Comparison of ENCODE assay signal across 37 cellular contexts in the genomic region with DNA sequence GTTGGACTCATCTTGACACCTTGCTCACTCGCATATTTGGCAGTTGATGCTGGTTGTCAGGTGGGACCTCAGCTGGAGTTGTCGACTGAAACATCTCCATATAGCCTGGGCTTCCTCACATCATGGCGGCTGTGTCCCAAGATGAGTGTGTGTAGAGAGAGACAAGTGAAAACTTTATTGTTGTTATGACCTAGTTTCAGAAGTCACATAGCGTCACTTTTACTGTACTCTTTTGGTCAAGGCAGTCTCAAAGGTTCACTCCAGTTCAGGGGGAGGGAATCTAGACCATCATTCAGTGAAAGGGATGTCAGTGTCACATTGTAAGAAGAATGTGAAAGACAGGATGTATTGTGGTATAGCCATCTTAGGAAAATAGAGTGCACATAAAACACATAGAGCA.
"Had no signal": no experiment of that assay in that cellular context is flagged by ENCODE, and none has a peak within 500 bp of the region (broad histone marks: within the 10 kb centered on the region; RNA-seq: fewer than 3 reads in every experiment).

No MANE protein-coding gene starts in this region.

- H3K4me1 ChIP-seq: ascending aorta had no signal

- H3K27ac ChIP-seq: ascending aorta, cardiac muscle cell, PC-9, RWPE1, WERI-Rb-1 had no signal

- H3K4me3 ChIP-seq: ascending aorta, cardiac muscle cell, MG63, PC-9 had no signal

- FAIRE-seq: RCC 7860 had no signal

- DNase-seq: activated CD4-positive, alpha-beta T cell treated with anti-CD3 and anti-CD28 coated beads, Interleukin-2, amount 10 ng/mL, durations not matched to agents 7 days and 5 days; activated CD4-positive, alpha-beta T cell treated with anti-CD3 and anti-CD28 coated beads, Interleukin-2, amount 50 U/mL, for 48 hours; activated CD4-positive, CD25-positive, alpha-beta regulatory T cell; activated CD8-positive, alpha-beta memory T cell treated with anti-CD3 and anti-CD28 coated beads for 24 hours; activated CD8-positive, alpha-beta memory T cell treated with anti-CD3 and anti-CD28 coated beads, Interleukin-2, amount 10 ng/mL, durations not matched to agents 7 days and 5 days; activated effector memory CD4-positive, alpha-beta T cell treated with Interleukin-2 at 50 U/mL for 16 hours; activated naive CD4-positive, alpha-beta T cell treated with anti-CD3 and anti-CD28 coated beads, Interleukin-2, amount 10 ng/mL, durations not matched to agents 7 days and 5 days; activated naive CD8-positive, alpha-beta T cell treated with anti-CD3 and anti-CD28 coated beads for 36 hours; activated T-cell treated with anti-CD3 and anti-CD28 coated beads, Interleukin-2, amount 50 U/mL, for 1 hour; amygdala; Kasumi-1; KG1; MG63; NCI-H1048; NCI-H1105 treated with DMSO at 0.1 percent for 48 hours; NCI-H1436; NCI-H1694; NCI-H1930; NCI-H2081 treated with DMSO at 0.1 percent for 48 hours; NCI-H226; NCI-H446 treated with DMSO at 0.1 percent for 48 hours; NCI-H524; NK-92 treated with Interleukin-12 subunit alpha and Interleukin-12 subunit beta, amount 100 ng/mL, for 24 hours; PC-9; SIG-M5; T-helper 1 cell; T-helper 2 cell; T1000; WERI-Rb-1 had no signal

- H3K36me3 ChIP-seq: MG63, WERI-Rb-1 had no signal

- H3K27me3 Mint-ChIP-seq: activated CD4-positive, alpha-beta T cell treated with anti-CD3 and anti-CD28 coated beads, Interleukin-2, amount 10 ng/mL, durations not matched to agents 7 days and 5 days; activated CD8-positive, alpha-beta memory T cell treated with anti-CD3 and anti-CD28 coated beads, Interleukin-2, amount 10 ng/mL, durations not matched to agents 7 days and 5 days; activated naive CD4-positive, alpha-beta T cell treated with anti-CD3 and anti-CD28 coated beads, Interleukin-2, amount 10 ng/mL, durations not matched to agents 7 days and 5 days; activated naive CD8-positive, alpha-beta T cell treated with anti-CD3 and anti-CD28 coated beads for 36 hours; central memory CD8-positive, alpha-beta T cell had no signal

- ATAC-seq: activated CD8-positive, alpha-beta memory T cell treated with anti-CD3 and anti-CD28 coated beads, Interleukin-2, amount 10 ng/mL, durations not matched to agents 7 days and 5 days; Right ventricle myocardium inferior; SK-N-SH treated with all-trans-retinoic acid at 6 μM for 48 hours had no signal

- H2AFZ ChIP-seq: PC-9 had no signal

- H3K9me3 Mint-ChIP-seq: activated naive CD8-positive, alpha-beta T cell treated with anti-CD3 and anti-CD28 coated beads for 36 hours; central memory CD8-positive, alpha-beta T cell had no signal

- H3K9me3 ChIP-seq: ascending aorta, MG63 had no signal

- H3K27me3 ChIP-seq: ascending aorta, cardiac muscle cell, MG63 had no signal

- H3K4me3 Mint-ChIP-seq: activated CD4-positive, alpha-beta T cell treated with anti-CD3 and anti-CD28 coated beads, Interleukin-2, amount 10 ng/mL, durations not matched to agents 7 days and 5 days; activated CD8-positive, alpha-beta memory T cell treated with anti-CD3 and anti-CD28 coated beads, Interleukin-2, amount 10 ng/mL, durations not matched to agents 7 days and 5 days; activated naive CD4-positive, alpha-beta T cell treated with anti-CD3 and anti-CD28 coated beads, Interleukin-2, amount 10 ng/mL, durations not matched to agents 7 days and 5 days; activated naive CD8-positive, alpha-beta T cell treated with anti-CD3 and anti-CD28 coated beads for 36 hours; activated T-helper 1 cell treated with anti-CD3 and anti-CD28 coated beads, Interleukin-12 subunit alpha, Interleukin-12 subunit beta, Interleukin-2, Interleukin-4 antibody, amounts not matched to agents 30 ng/mL and 10 ng/mL and 1 ng/mL, durations not matched to agents 14 hours and 24 hours and 36 hours; central memory CD8-positive, alpha-beta T cell had no signal

- H3K4me2 ChIP-seq: PC-9 had no signal

- H3K27ac Mint-ChIP-seq: activated CD4-positive, alpha-beta T cell treated with anti-CD3 and anti-CD28 coated beads, Interleukin-2, amount 10 ng/mL, durations not matched to agents 7 days and 5 days; activated CD8-positive, alpha-beta memory T cell treated with anti-CD3 and anti-CD28 coated beads, Interleukin-2, amount 10 ng/mL, durations not matched to agents 7 days and 5 days; activated naive CD4-positive, alpha-beta T cell treated with anti-CD3 and anti-CD28 coated beads, Interleukin-2, amount 10 ng/mL, durations not matched to agents 7 days and 5 days; activated naive CD8-positive, alpha-beta T cell treated with anti-CD3 and anti-CD28 coated beads for 36 hours; activated T-helper 1 cell treated with anti-CD3 and anti-CD28 coated beads, Interleukin-12 subunit alpha, Interleukin-12 subunit beta, Interleukin-2, Interleukin-4 antibody, amounts not matched to agents 30 ng/mL and 10 ng/mL and 1 ng/mL, durations not matched to agents 14 hours and 24 hours and 36 hours had no signal
